11 cellular contexts compared by ENCODE assay signal in genomic region chr5:119286516-119287488, GRCh38.
DNase-seq lines count a peak whose midpoint lies in the region; ATAC-seq, FAIRE-seq and TF ChIP-seq lines count a peak whose summit lies in the region.
"Had no signal": no experiment of that assay in that cellular context is flagged by ENCODE, and none has a peak within 500 bp of the region (broad histone marks: within the 10 kb centered on the region; RNA-seq: fewer than 3 reads in every experiment).

No MANE protein-coding gene starts in this region.

- H2AFZ ChIP-seq in Karpas-422 (ENCODE audit: low read length), result no peak overlapping the region
- no peak overlapping the region for H2AFZ ChIP-seq in GM12878 (ENCODE audit: control insufficient read depth, low read depth, low read length)

- no peak for TF ChIP-seq POLR2A in GM12878 (IDR thresholded peaks at IDR 0.05; ENCODE audit: low read depth, low read length)

- H3K4me2 ChIP-seq in Karpas-422 (ENCODE audit: low read depth, low read length, poor library complexity, severe bottlenecking), result peak overlapping the region; percentile 2
- peak overlapping the region; percentile 86 for H3K4me2 ChIP-seq in GM12878 (ENCODE audit: control insufficient read depth, insufficient read depth)

- H3K36me3 ChIP-seq in Karpas-422 (ENCODE audit: insufficient read depth, low read length) (peaks cover 2% of the 10 kb centered on the region; the same call in 1 of the 2 replicates), GM12878 (ENCODE audit: control insufficient read depth in 2 of 2, insufficient read depth in 2 of 2, low read length in 1 of 2) (no peaks in the 10 kb centered on the region; a peak in 2 of 4 replicates)
- H3K36me3 ChIP-seq: right atrium auricular region, SJSA1 had no signal

- POLR2A ChIA-PET in GM12878 (lab: Charles Lee), result interaction anchor here (0.6 to 5.1 kb wide), 8 partner anchors 9 to 73 kb away, joined by 3 to 57 read pairs (median 6); no protein-coding TSS in a partner anchor

- H3K36me3 Mint-ChIP-seq in stimulated activated memory B cell treated with anti-CD40 and anti-IgM and Interleukin-4, amounts not matched to agents 10 μg/mL and 1 μg/mL and 100 μg/mL, for 72 hours, result peaks cover 25% of the 10 kb centered on the region

- no peak for TF ChIP-seq CTCF in GM12878 (IDR thresholded peaks at IDR 0.05 in 2 of 3, conservative IDR thresholded peaks at IDR 0.05 in 1 of 3; ENCODE audit: control insufficient read depth in 2 of 3, extremely low read depth in 1 of 3, insufficient read depth in 1 of 3, low read depth in 3 of 3, low read length in 3 of 3)

- no peak for TF ChIP-seq RAD21 in GM12878 (IDR thresholded peaks at IDR 0.05; ENCODE audit: insufficient read depth, low read depth, low read length)

- CTCF ChIA-PET in GM12878 (lab: Yijun Ruan, JAX), result interaction anchor here (0.6 to 5.2 kb wide), 5 partner anchors 9 to 125 kb away, joined by 3 to 29 read pairs (median 3); no protein-coding TSS in a partner anchor

- peak overlapping the region; percentile 51 for H3K4me3 Mint-ChIP-seq in stimulated activated memory B cell treated with anti-CD40 and anti-IgM and Interleukin-4, amounts not matched to agents 10 μg/mL and 1 μg/mL and 100 μg/mL, for 72 hours

- DNase-seq in activated CD4-positive, CD25-positive, alpha-beta regulatory T cell (lab: John Stamatoyannopoulos, UW), result no peak
- DNase-seq in Karpas-422 (no peak), GM12878 (ENCODE audit: low read depth, low spot score) (no peak), NCI-H774 (lab: John Stamatoyannopoulos, UW) (no peak), NCI-H82 treated with DMSO at 0.1 percent for 48 hours (lab: John Stamatoyannopoulos, UW; ENCODE audit: unreplicated experiment) (no peak), DMS79 (lab: John Stamatoyannopoulos, UW) (no peak)
- DNase-seq: foreskin melanocyte had no signal

- H3K4me3 ChIP-seq in Karpas-422 (ENCODE audit: low read length), result no peak overlapping the region
- 0 out of 2 replicates have a peak overlapping the region, but pooled peaks have one; percentile 2 for H3K4me3 ChIP-seq in GM12878
- H3K4me3 ChIP-seq: right atrium auricular region, SJSA1 had no signal

- SMC1A ChIA-PET in GM12878 (lab: Charles Lee; ENCODE audit: uncharacterized antibody, unreplicated experiment), result interaction anchor here (1.6 to 10.6 kb wide), 5 partner anchors 12 to 76 kb away, joined by 4 to 181 read pairs (median 47); no protein-coding TSS in a partner anchor

- H3K27me3 ChIP-seq in Karpas-422 (ENCODE audit: low read length) (no peaks in the 10 kb centered on the region), GM12878 (replicated peaks in 1 of 2; ENCODE audit: control insufficient read depth in 2 of 2, insufficient read depth in 2 of 2, low read length in 1 of 2) (no peaks in the 10 kb centered on the region)
- H3K27me3 ChIP-seq: right atrium auricular region, SJSA1 had no signal

- BruUV-seq in GM12878 (replicated peaks; lab: Mats Ljungman, UMichigan), result no TSS peak

- H3K9me3 Mint-ChIP-seq in stimulated activated memory B cell treated with anti-CD40 and anti-IgM and Interleukin-4, amounts not matched to agents 10 μg/mL and 1 μg/mL and 100 μg/mL, for 72 hours, result peaks cover 2% of the 10 kb centered on the region

- H3K27me3 Mint-ChIP-seq in stimulated activated memory B cell treated with anti-CD40 and anti-IgM and Interleukin-4, amounts not matched to agents 10 μg/mL and 1 μg/mL and 100 μg/mL, for 72 hours, result no peaks in the 10 kb centered on the region

- H3K4me1 Mint-ChIP-seq in stimulated activated memory B cell treated with anti-CD40 and anti-IgM and Interleukin-4, amounts not matched to agents 10 μg/mL and 1 μg/mL and 100 μg/mL, for 72 hours, result peaks cover 97% of the 10 kb centered on the region

- peaks cover 54% of the 10 kb centered on the region for H4K20me1 ChIP-seq in Karpas-422 (ENCODE audit: insufficient read depth, low read depth, low read length)
- no peaks in the 10 kb centered on the region for H4K20me1 ChIP-seq in GM12878 (ENCODE audit: control insufficient read depth, insufficient read depth)

- 93% methylated on average over 8 of the region's 8 CpGs for WGBS in GM12878 (ENCODE audit: insufficient coverage, insufficient replicate concordance, low lambda C conversion rate, missing lambda C conversion rate)

- H3K9me3 ChIP-seq in Karpas-422 (ENCODE audit: low read length) (no peaks in the 10 kb centered on the region), GM12878 (replicated peaks; ENCODE audit: control insufficient read depth, insufficient read depth, low read length) (no peaks in the 10 kb centered on the region)
- H3K9me3 ChIP-seq: right atrium auricular region, SJSA1 had no signal

- peaks cover 64% of the 10 kb centered on the region for H3K4me1 ChIP-seq in Karpas-422 (ENCODE audit: low read length)
- H3K4me1 ChIP-seq in GM12878 (ENCODE audit: control insufficient read depth, insufficient read depth, low read length), result peaks cover 51% of the 10 kb centered on the region

- peak overlapping the region; percentile 84 for H3K27ac Mint-ChIP-seq in stimulated activated memory B cell treated with anti-CD40 and anti-IgM and Interleukin-4, amounts not matched to agents 10 μg/mL and 1 μg/mL and 100 μg/mL, for 72 hours

- H3K27ac ChIP-seq in Karpas-422 (ENCODE audit: low read length) (no peak overlapping the region), GM12878 (ENCODE audit: control insufficient read depth, insufficient read depth) (peak overlapping the region; percentile 81)
- H3K27ac ChIP-seq: right atrium auricular region, SJSA1 had no signal

- H3K79me2 ChIP-seq in Karpas-422 (ENCODE audit: low read length), result peaks cover 18% of the 10 kb centered on the region; the same call in 1 of the 2 replicates
- H3K79me2 ChIP-seq in GM12878 (ENCODE audit: control insufficient read depth, insufficient read depth, low read length), result peaks cover 91% of the 10 kb centered on the region

- TF ChIP-seq EP300 in GM12878 (IDR thresholded peaks at IDR 0.05; ENCODE audit: borderline replicate concordance in 1 of 2, control insufficient read depth in 1 of 2, low read depth in 2 of 2, low read length in 2 of 2), result no peak

- H3K9ac ChIP-seq in Karpas-422 (ENCODE audit: low read length), result no peak overlapping the region
- no peak overlapping the region; the same call in 1 of the 2 replicates for H3K9ac ChIP-seq in GM12878 (ENCODE audit: control insufficient read depth, insufficient read depth, low read length)

- RAD21 ChIA-PET in GM12878 (lab: Charles Lee; ENCODE audit: unreplicated experiment), result interaction anchor here (0.7 to 6.0 kb wide), 8 partner anchors 10 to 292 kb away, joined by 3 to 63 read pairs (median 18); no protein-coding TSS in a partner anchor

- in situ Hi-C loops in GM12878 (cut with MboI), result loop anchor here (25.0 kb wide), 1 partner anchor 1175 kb away; the partner anchor contains the start of gene PRR16

- H3K9me2 ChIP-seq in Karpas-422 (replicated peaks; ENCODE audit: insufficient read depth, low read length), result no peaks in the 10 kb centered on the region

- FAIRE-seq in GM12878 (lab: Jason Lieb, UNC), result no peak

- intact Hi-C loops in GM12878 (cut with micrococcal nuclease; ENCODE audit: unreplicated experiment), result no loop called here

- ATAC-seq in activated CD4-positive, CD25-positive, alpha-beta regulatory T cell treated with anti-CD3 and anti-CD28 coated beads, Interleukin-2, amount 50 U/mL, for 24 hours, result peak; percentile 31 to 44
- ATAC-seq in GM12878, result no peak
- ATAC-seq in stimulated activated memory B cell treated with anti-CD40 and anti-IgM and Interleukin-4, amounts not matched to agents 10 μg/mL and 1 μg/mL and 100 μg/mL, for 72 hours, result no peak

TF ChIP-seq in GM12878, 131 proteins besides CTCF, POLR2A, EP300 and RAD21 (continues in another document):
- TF ChIP-seq ZNF207 (IDR thresholded peaks at IDR 0.05; ENCODE audit: borderline replicate concordance), result no peak
- TF ChIP-seq MEF2A (IDR thresholded peaks at IDR 0.05; ENCODE audit: insufficient read depth, low read depth, low read length), result no peak
- no peak for TF ChIP-seq KAT2A (conservative IDR thresholded peaks at IDR 0.05; ENCODE audit: control insufficient read depth, low read depth, low read length)
- TF ChIP-seq E4F1 (IDR thresholded peaks at IDR 0.05; ENCODE audit: borderline replicate concordance, partially characterized antibody), result no peak

Comparison
In these comparisons a context has a peak if more than half of its experiments do, and no peak if none do; other contexts are left out.
1. ATAC-seq: peak in activated CD4-positive, CD25-positive, alpha-beta regulatory T cell treated with anti-CD3 and anti-CD28 coated beads, Interleukin-2, amount 50 U/mL, for 24 hours (2 of 2); none in GM12878 (single experiment) and stimulated activated memory B cell treated with anti-CD40 and anti-IgM and Interleukin-4, amounts not matched to agents 10 μg/mL and 1 μg/mL and 100 μg/mL, for 72 hours (single experiment).